ENCODE assay signal across 1 cellular context in genomic region chr17:7856840-7857723, GRCh38.
TF ChIP-seq lines count a peak whose summit lies in the region.

A gene with protein sequence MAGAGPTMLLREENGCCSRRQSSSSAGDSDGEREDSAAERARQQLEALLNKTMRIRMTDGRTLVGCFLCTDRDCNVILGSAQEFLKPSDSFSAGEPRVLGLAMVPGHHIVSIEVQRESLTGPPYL (minus strand): TSS chr17:7857559. CDS start chr17:7857463, 96 bp downstream.

TF ChIP-seq in HepG2, 621 proteins besides CTCF, POLR2A, EP300 and RAD21 (continued from another document and continues in another):
- TF ChIP-seq ZNF407 (CRISPR knock-in tag; IDR thresholded peaks at IDR 0.05; ENCODE audit: not compliant biosample characterization) = peak; percentile 33
- TF ChIP-seq, protein P1, sequence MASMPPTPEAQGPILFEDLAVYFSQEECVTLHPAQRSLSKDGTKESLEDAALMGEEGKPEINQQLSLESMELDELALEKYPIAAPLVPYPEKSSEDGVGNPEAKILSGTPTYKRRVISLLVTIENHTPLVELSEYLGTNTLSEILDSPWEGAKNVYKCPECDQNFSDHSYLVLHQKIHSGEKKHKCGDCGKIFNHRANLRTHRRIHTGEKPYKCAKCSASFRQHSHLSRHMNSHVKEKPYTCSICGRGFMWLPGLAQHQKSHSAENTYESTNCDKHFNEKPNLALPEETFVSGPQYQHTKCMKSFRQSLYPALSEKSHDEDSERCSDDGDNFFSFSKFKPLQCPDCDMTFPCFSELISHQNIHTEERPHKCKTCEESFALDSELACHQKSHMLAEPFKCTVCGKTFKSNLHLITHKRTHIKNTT (CRISPR knock-in tag; IDR thresholded peaks at IDR 0.05) = no peak
- no peak; the same call in 1 of the 2 replicates for TF ChIP-seq ZBTB14 (CRISPR knock-in tag; IDR thresholded peaks at IDR 0.05)
- no peak for TF ChIP-seq ZNF713 (CRISPR knock-in tag; IDR thresholded peaks at IDR 0.05)
- peak in 1 of 2 experiments; percentile 82; a peak in 2 of 4 replicates for TF ChIP-seq KLF16 (CRISPR knock-in tag; IDR thresholded peaks at IDR 0.05)
- no peak for TF ChIP-seq SNAPC5 (CRISPR knock-in tag; IDR thresholded peaks at IDR 0.05; ENCODE audit: borderline replicate concordance)
- no peak for TF ChIP-seq ZNF572 (CRISPR knock-in tag; IDR thresholded peaks at IDR 0.05)
- no peak for TF ChIP-seq ZSCAN25 (CRISPR knock-in tag; IDR thresholded peaks at IDR 0.05)
- TF ChIP-seq JUN (CRISPR knock-in tag; IDR thresholded peaks at IDR 0.05) = no peak
- TF ChIP-seq ZNF749 (CRISPR knock-in tag; IDR thresholded peaks at IDR 0.05; ENCODE audit: borderline replicate concordance) = no peak
- TF ChIP-seq FOXO1 (CRISPR knock-in tag; IDR thresholded peaks at IDR 0.05) = 0 out of 2 replicates have a peak, but pooled peaks have one; percentile 15
- no peak for TF ChIP-seq ZBTB39 (CRISPR knock-in tag; IDR thresholded peaks at IDR 0.05)
- TF ChIP-seq, protein P2, sequence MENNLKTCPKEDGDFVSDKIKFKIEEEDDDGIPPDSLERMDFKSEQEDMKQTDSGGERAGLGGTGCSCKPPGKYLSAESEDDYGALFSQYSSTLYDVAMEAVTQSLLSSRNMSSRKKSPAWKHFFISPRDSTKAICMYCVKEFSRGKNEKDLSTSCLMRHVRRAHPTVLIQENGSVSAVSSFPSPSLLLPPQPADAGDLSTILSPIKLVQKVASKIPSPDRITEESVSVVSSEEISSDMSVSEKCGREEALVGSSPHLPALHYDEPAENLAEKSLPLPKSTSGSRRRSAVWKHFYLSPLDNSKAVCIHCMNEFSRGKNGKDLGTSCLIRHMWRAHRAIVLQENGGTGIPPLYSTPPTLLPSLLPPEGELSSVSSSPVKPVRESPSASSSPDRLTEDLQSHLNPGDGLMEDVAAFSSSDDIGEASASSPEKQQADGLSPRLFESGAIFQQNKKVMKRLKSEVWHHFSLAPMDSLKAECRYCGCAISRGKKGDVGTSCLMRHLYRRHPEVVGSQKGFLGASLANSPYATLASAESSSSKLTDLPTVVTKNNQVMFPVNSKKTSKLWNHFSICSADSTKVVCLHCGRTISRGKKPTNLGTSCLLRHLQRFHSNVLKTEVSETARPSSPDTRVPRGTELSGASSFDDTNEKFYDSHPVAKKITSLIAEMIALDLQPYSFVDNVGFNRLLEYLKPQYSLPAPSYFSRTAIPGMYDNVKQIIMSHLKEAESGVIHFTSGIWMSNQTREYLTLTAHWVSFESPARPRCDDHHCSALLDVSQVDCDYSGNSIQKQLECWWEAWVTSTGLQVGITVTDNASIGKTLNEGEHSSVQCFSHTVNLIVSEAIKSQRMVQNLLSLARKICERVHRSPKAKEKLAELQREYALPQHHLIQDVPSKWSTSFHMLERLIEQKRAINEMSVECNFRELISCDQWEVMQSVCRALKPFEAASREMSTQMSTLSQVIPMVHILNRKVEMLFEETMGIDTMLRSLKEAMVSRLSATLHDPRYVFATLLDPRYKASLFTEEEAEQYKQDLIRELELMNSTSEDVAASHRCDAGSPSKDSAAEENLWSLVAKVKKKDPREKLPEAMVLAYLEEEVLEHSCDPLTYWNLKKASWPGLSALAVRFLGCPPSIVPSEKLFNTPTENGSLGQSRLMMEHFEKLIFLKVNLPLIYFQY (CRISPR knock-in tag; IDR thresholded peaks at IDR 0.05; ENCODE audit: borderline replicate concordance) = no peak
- TF ChIP-seq ZNF333 (CRISPR knock-in tag; IDR thresholded peaks at IDR 0.05; ENCODE audit: borderline replicate concordance) = no peak
- TF ChIP-seq ZFP37 (CRISPR knock-in tag; IDR thresholded peaks at IDR 0.05; ENCODE audit: borderline replicate concordance) = peak; percentile 68; the same call in 1 of the 2 replicates
- peak; percentile 65; the same call in 1 of the 2 replicates for TF ChIP-seq ZSCAN31 (CRISPR knock-in tag; IDR thresholded peaks at IDR 0.05; ENCODE audit: low read depth)
- peak; percentile 43; the same call in 1 of the 2 replicates for TF ChIP-seq PHF20 (CRISPR knock-in tag; IDR thresholded peaks at IDR 0.05)
- no peak for TF ChIP-seq REL (CRISPR knock-in tag; conservative IDR thresholded peaks at IDR 0.05)
- TF ChIP-seq ZBTB21 (CRISPR knock-in tag; IDR thresholded peaks at IDR 0.05) = no peak
- TF ChIP-seq, protein P3, sequence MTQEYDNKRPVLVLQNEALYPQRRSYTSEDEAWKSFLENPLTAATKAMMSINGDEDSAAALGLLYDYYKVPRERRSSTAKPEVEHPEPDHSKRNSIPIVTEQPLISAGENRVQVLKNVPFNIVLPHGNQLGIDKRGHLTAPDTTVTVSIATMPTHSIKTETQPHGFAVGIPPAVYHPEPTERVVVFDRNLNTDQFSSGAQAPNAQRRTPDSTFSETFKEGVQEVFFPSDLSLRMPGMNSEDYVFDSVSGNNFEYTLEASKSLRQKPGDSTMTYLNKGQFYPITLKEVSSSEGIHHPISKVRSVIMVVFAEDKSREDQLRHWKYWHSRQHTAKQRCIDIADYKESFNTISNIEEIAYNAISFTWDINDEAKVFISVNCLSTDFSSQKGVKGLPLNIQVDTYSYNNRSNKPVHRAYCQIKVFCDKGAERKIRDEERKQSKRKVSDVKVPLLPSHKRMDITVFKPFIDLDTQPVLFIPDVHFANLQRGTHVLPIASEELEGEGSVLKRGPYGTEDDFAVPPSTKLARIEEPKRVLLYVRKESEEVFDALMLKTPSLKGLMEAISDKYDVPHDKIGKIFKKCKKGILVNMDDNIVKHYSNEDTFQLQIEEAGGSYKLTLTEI (CRISPR knock-in tag; conservative IDR thresholded peaks at IDR 0.05) = no peak
- TF ChIP-seq ZNF552 (CRISPR knock-in tag; IDR thresholded peaks at IDR 0.05; ENCODE audit: borderline replicate concordance) = no peak
- no peak for TF ChIP-seq GPN1 (CRISPR knock-in tag; IDR thresholded peaks at IDR 0.05; ENCODE audit: borderline replicate concordance)
- TF ChIP-seq, protein P4, sequence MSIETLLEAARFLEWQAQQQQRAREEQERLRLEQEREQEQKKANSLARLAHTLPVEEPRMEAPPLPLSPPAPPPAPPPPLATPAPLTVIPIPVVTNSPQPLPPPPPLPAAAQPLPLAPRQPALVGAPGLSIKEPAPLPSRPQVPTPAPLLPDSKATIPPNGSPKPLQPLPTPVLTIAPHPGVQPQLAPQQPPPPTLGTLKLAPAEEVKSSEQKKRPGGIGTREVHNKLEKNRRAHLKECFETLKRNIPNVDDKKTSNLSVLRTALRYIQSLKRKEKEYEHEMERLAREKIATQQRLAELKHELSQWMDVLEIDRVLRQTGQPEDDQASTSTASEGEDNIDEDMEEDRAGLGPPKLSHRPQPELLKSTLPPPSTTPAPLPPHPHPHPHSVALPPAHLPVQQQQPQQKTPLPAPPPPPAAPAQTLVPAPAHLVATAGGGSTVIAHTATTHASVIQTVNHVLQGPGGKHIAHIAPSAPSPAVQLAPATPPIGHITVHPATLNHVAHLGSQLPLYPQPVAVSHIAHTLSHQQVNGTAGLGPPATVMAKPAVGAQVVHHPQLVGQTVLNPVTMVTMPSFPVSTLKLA (IDR thresholded peaks at IDR 0.05) = peak; percentile 27; the same call in 1 of the 2 replicates
- peak; percentile 45 for TF ChIP-seq DBP (CRISPR knock-in tag; IDR thresholded peaks at IDR 0.05; ENCODE audit: not compliant biosample characterization)
- no peak for TF ChIP-seq IKZF4 (CRISPR knock-in tag; IDR thresholded peaks at IDR 0.05; ENCODE audit: borderline replicate concordance, low read depth, not compliant biosample characterization)
- TF ChIP-seq YEATS4 (CRISPR knock-in tag; IDR thresholded peaks at IDR 0.05; ENCODE audit: borderline replicate concordance) = peak; percentile 62; the same call in 1 of the 2 replicates
- TF ChIP-seq SATB2 (CRISPR knock-in tag; IDR thresholded peaks at IDR 0.05) = no peak
- TF ChIP-seq, protein P5, sequence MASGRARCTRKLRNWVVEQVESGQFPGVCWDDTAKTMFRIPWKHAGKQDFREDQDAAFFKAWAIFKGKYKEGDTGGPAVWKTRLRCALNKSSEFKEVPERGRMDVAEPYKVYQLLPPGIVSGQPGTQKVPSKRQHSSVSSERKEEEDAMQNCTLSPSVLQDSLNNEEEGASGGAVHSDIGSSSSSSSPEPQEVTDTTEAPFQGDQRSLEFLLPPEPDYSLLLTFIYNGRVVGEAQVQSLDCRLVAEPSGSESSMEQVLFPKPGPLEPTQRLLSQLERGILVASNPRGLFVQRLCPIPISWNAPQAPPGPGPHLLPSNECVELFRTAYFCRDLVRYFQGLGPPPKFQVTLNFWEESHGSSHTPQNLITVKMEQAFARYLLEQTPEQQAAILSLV (CRISPR knock-in tag; IDR thresholded peaks at IDR 0.05; ENCODE audit: borderline replicate concordance) = 0 out of 2 replicates have a peak, but pooled peaks have one; percentile 69
- no peak for TF ChIP-seq HNF4G (IDR thresholded peaks at IDR 0.05; ENCODE audit: borderline replicate concordance, low read depth, low read length)
- no peak for TF ChIP-seq HNF4G (CRISPR knock-in tag; IDR thresholded peaks at IDR 0.05; ENCODE audit: borderline replicate concordance, low read depth)
- no peak for TF ChIP-seq CEBPB (IDR thresholded peaks at IDR 0.05; ENCODE audit: borderline replicate concordance, low read depth, low read length)
- TF ChIP-seq KLF15 (CRISPR knock-in tag; IDR thresholded peaks at IDR 0.05; ENCODE audit: borderline replicate concordance) = no peak
